ENCODE assay signal across 9 cellular contexts in the genomic region with DNA sequence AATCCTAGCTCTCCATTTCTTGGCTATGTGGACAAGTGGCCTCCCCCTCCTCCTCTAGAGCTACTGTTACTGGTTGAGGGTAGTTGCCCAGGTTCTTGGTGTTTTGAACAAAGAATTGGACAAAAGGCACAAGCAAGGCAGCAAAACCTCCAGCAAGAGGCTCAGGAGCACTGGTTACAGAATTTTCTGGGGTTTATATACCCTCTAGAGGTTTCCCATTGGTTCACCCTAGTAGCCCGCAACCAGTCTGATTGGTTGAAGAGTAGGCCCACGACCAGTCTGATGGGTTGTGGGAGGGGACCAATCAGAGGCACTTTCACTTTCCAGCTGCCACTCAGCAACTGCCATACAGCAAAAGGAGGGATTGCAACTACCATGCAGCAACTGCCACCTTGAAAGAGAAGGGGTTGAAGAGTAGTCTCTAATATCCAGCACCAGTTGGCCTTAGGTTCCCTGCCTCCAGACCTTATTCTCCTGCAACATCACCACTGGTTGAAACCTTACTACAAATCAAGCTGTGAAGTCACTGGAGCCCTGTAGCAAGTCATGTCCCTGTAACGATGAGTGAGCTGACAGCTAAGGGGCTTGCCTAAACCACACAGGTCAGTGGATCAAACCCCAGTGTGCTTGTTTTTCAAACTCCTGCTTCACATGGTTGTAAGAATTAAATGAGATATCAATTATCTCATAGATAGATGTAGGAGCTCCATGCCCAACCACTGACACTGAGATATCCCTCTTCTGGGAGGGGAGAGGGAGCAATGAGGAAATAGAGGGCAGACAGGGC. TPM values are rescaled to one million over a fixed set of nuclear protein-coding genes. Genes with fewer than 3 reads are reported as not detected.
DNase-seq lines count a peak whose midpoint lies in the region; ATAC-seq, FAIRE-seq and TF ChIP-seq lines count a peak whose summit lies in the region.
"Had no signal": no experiment of that assay in that cellular context is flagged by ENCODE, and none has a peak within 500 bp of the region (broad histone marks: within the 10 kb centered on the region; RNA-seq: fewer than 3 reads in every experiment).

No MANE protein-coding gene starts in this region.

- TF ChIP-seq CTCF in Calu3 (IDR thresholded peaks at IDR 0.05; ENCODE audit: unreplicated experiment) (no peak), PC-3 (conservative IDR thresholded peaks at IDR 0.05; ENCODE audit: low read depth, low read length) (no peak)

- no peak overlapping the region for H3K4me3 ChIP-seq in PC-3 (ENCODE audit: low read length)

- intact Hi-C loops in Calu3 (cut with micrococcal nuclease; ENCODE audit: unreplicated experiment): no loop called here
- intact Hi-C loops in PC-3 (cut with micrococcal nuclease): no loop called here

- BruUV-seq in Calu3 (replicated peaks; lab: Mats Ljungman, UMichigan) (no TSS peak), PC-3 (replicated peaks; lab: Mats Ljungman, UMichigan) (no TSS peak)

- H3K36me3 ChIP-seq in PC-3 (ENCODE audit: low read depth, low read length): no peaks in the 10 kb centered on the region

- H3F3A ChIP-seq in PC-3 (ENCODE audit: low read length, unreplicated experiment): no peaks in the 10 kb centered on the region

- CTCF ChIA-PET in Calu3 (lab: Charles Lee): interaction anchor here (1.4 to 4.0 kb wide), 2 partner anchors 24 to 94 kb away, joined by 4 to 17 read pairs; no protein-coding TSS in a partner anchor
- CTCF ChIA-PET in PC-3 (lab: Charles Lee): no interaction called here

- no peak for ATAC-seq in PC-3
- ATAC-seq in HG02884 (IDR thresholded peaks at IDR 0.05; ENCODE audit: unreplicated experiment): no peak
- ATAC-seq in GM19467 (IDR thresholded peaks at IDR 0.05; ENCODE audit: unreplicated experiment): no peak
- no peak for ATAC-seq in GM19463 (IDR thresholded peaks at IDR 0.05; ENCODE audit: unreplicated experiment)
- no peak for ATAC-seq in left lobe of liver

- H3K27me3 Mint-ChIP-seq in Calu3 (ENCODE audit: unreplicated experiment): no peaks in the 10 kb centered on the region

- peaks cover 38% of the 10 kb centered on the region for H3K36me3 Mint-ChIP-seq in Calu3 (ENCODE audit: insufficient read depth, unreplicated experiment)

- H3K4me1 ChIP-seq in PC-3 (ENCODE audit: insufficient read depth, low read length): peaks cover 18% of the 10 kb centered on the region

- no peak overlapping the region for H2AFZ ChIP-seq in PC-3 (ENCODE audit: low read length)

- POLR2A ChIA-PET in PC-3 (lab: Charles Lee; ENCODE audit: unreplicated experiment): no interaction called here

- DNase-seq in Calu3 (no peak), GM19239 (ENCODE audit: insufficient read length, low spot score) (no peak), PC-3 (peak; percentile 42), fibroblast of peridontal ligament (ENCODE audit: extremely low read depth) (peak; percentile 39), left lobe of liver (ENCODE audit: low spot score) (no peak)

- peaks cover 25% of the 10 kb centered on the region for H3K79me2 ChIP-seq in PC-3 (ENCODE audit: low read length)

- peaks cover 12% of the 10 kb centered on the region for H4K20me1 ChIP-seq in PC-3 (ENCODE audit: low read length)

- peaks cover 36% of the 10 kb centered on the region for H3K4me1 Mint-ChIP-seq in Calu3 (ENCODE audit: low read depth, unreplicated experiment)

- H3K9me3 ChIP-seq in PC-3 (ENCODE audit: low read length): no peaks in the 10 kb centered on the region

- no peaks in the 10 kb centered on the region for H3K9me2 ChIP-seq in PC-3 (replicated peaks; ENCODE audit: low read length)

- no peak overlapping the region for H3K9ac ChIP-seq in PC-3 (ENCODE audit: low read length)

- FAIRE-seq in GM19239 (lab: Jason Lieb, UNC): peak; percentile 63

- no peak overlapping the region for H3K27ac ChIP-seq in PC-3 (ENCODE audit: low read length)

- no peak overlapping the region for H3K4me3 Mint-ChIP-seq in Calu3 (ENCODE audit: low read depth, unreplicated experiment)

- H3K4me2 ChIP-seq in PC-3 (ENCODE audit: low read length): no peak overlapping the region

- H3K27ac Mint-ChIP-seq in Calu3 (ENCODE audit: unreplicated experiment): peak overlapping the region; percentile 79

- H3K27me3 ChIP-seq in PC-3 (ENCODE audit: low read length): no peaks in the 10 kb centered on the region

- no peaks in the 10 kb centered on the region for H3K9me3 Mint-ChIP-seq in Calu3 (ENCODE audit: low read depth, unreplicated experiment)

RNA-seq across cellular contexts. Expression of a gene that starts 2.9 kb away (rescaled TPM):
- total RNA-seq in Calu3 (2022) (77.2 and 86.5 TPM in 2 replicates), PC-3 (2014; rRNA removed) (23.8 and 31.0 TPM in 2 replicates), left lobe of liver (5.8 TPM)

RNA-seq across cellular contexts. Expression of a gene that starts 59.4 kb away (rescaled TPM):
- total RNA-seq in Calu3 (2022): not detected in 2 replicates
- total RNA-seq in PC-3 (2014; rRNA removed): not detected in 2 replicates
- not detected for total RNA-seq in left lobe of liver
- total RNA-seq: dermis microvascular lymphatic vessel endothelial cell had no signal

Comparison
In these comparisons a context has a peak if more than half of its experiments do, and no peak if none do; other contexts are left out.
1. DNase-seq: peak in PC-3 (single experiment) and fibroblast of peridontal ligament (single experiment); none in Calu3 (single experiment), GM19239 (single experiment) and left lobe of liver (single experiment).